ENCODE assay signal across 9 cellular contexts in the genomic region with DNA sequence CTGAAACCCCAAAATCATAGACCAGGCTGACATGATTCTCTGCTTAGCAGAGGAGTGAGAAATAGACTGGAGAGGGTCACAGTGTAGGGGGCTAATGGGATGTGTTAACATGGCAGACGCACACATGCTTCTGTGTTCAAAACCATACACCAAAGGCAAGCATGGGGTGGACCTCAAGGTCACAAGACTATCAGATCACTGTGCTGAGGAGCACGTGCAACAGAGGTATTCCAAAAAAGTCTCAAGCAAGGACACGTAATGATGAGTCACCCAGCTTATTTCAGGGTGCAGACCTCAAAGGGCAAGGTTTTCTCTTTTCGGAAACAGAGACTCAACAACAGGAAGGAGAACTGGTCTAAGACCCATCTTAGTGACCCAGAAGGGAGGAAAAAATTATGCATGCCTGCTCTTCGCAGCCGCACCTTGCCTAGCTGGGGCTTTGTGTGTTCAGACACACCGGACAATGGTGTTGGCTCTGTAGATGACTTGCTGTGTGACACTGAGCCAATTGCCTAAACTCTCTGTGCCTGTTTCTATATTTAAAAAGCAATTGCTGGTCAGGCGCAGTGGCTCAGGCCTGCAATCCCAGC. TPM values are rescaled to one million over a fixed set of nuclear protein-coding genes. Genes with fewer than 3 reads are reported as not detected.
DNase-seq lines count a peak whose midpoint lies in the region; TF ChIP-seq lines count a peak whose summit lies in the region.
"Had no signal": no experiment of that assay in that cellular context is flagged by ENCODE, and none has a peak within 500 bp of the region (broad histone marks: within the 10 kb centered on the region; RNA-seq: fewer than 3 reads in every experiment).

No MANE protein-coding gene starts in this region.

- H3K27ac Mint-ChIP-seq in activated CD4-positive, alpha-beta memory T cell treated with anti-CD3 and anti-CD28 coated beads for 36 hours, result peak overlapping the region; percentile 81
- H3K27ac Mint-ChIP-seq in glutamatergic neuron (ENCODE audit: unreplicated experiment), result no peak overlapping the region

- H3K36me3 Mint-ChIP-seq in activated CD4-positive, alpha-beta memory T cell treated with anti-CD3 and anti-CD28 coated beads for 36 hours, result no peaks in the 10 kb centered on the region
- H3K36me3 Mint-ChIP-seq in glutamatergic neuron (ENCODE audit: unreplicated experiment), result no peaks in the 10 kb centered on the region

- H3K4me3 Mint-ChIP-seq in activated CD4-positive, alpha-beta memory T cell treated with anti-CD3 and anti-CD28 coated beads for 36 hours, result no peak overlapping the region
- no peak overlapping the region for H3K4me3 Mint-ChIP-seq in glutamatergic neuron (ENCODE audit: unreplicated experiment)

- H3K4me1 Mint-ChIP-seq in activated CD4-positive, alpha-beta memory T cell treated with anti-CD3 and anti-CD28 coated beads for 36 hours (ENCODE audit: low read depth), result peaks cover 33% of the 10 kb centered on the region
- H3K4me1 Mint-ChIP-seq in glutamatergic neuron (ENCODE audit: low read depth, unreplicated experiment), result peaks cover 9% of the 10 kb centered on the region

- POLR2A ChIA-PET in activated CD4-positive, alpha-beta memory T cell treated with anti-CD3 and anti-CD28 coated beads for 36 hours (lab: Charles Lee), result interaction anchor here (0.9 to 2.1 kb wide), 4 partner anchors 12 to 103 kb away, joined by 3 to 8 read pairs (median 3); a partner anchor contains a TSS

- no peaks in the 10 kb centered on the region for H3K9me3 Mint-ChIP-seq in activated CD4-positive, alpha-beta memory T cell treated with anti-CD3 and anti-CD28 coated beads for 36 hours
- H3K9me3 Mint-ChIP-seq in glutamatergic neuron (ENCODE audit: unreplicated experiment), result peaks cover 6% of the 10 kb centered on the region

- DNase-seq in DMS 273 (lab: John Stamatoyannopoulos, UW; ENCODE audit: unreplicated experiment) (peak; percentile 24), DMS 273 treated with DMSO at 0.1 percent for 48 hours (lab: John Stamatoyannopoulos, UW) (no peak), HS-5 (ENCODE audit: low read depth) (peak; percentile 92), glomerular visceral epithelial cell (ENCODE audit: extremely low spot score) (peak; percentile 53), dorsolateral prefrontal cortex (no peak), G401 (ENCODE audit: low spot score) (no peak), glutamatergic neuron (no peak)
- DNase-seq in activated CD4-positive, alpha-beta memory T cell treated with anti-CD3 and anti-CD28 coated beads for 36 hours, result peak; percentile 77

- TF ChIP-seq CTCF in dorsolateral prefrontal cortex (IDR thresholded peaks at IDR 0.05 in 54 of 56, conservative IDR thresholded peaks at IDR 0.05 in 2 of 56; ENCODE audit: low read depth in 1 of 56, partially characterized antibody in 56 of 56) (no peak), glutamatergic neuron (IDR thresholded peaks at IDR 0.05; ENCODE audit: partially characterized antibody, unreplicated experiment) (no peak)

- no peaks in the 10 kb centered on the region for H3K27me3 ChIP-seq in dorsolateral prefrontal cortex

- in situ Hi-C loops in G401 (cut with HindIII; ENCODE audit: low sequenced_read_pairs), result no loop called here

- no peak overlapping the region for H3K4me3 ChIP-seq in dorsolateral prefrontal cortex

- intact Hi-C loops in activated CD4-positive, alpha-beta memory T cell treated with anti-CD3 and anti-CD28 coated beads for 36 hours (cut with micrococcal nuclease), result loop anchor here (1.0 to 10.0 kb wide), 8 partner anchors 33 to 720 kb away; a partner anchor contains a TSS
- intact Hi-C loops in dorsolateral prefrontal cortex (cut with DNase I), result loop anchor here (5.0 to 10.0 kb wide), 3 partner anchors 38 to 170 kb away; a partner anchor contains a TSS

- H3K27ac ChIP-seq in dorsolateral prefrontal cortex, result no peak overlapping the region
- H3K27ac ChIP-seq: 22Rv1 had no signal

- H3K27me3 Mint-ChIP-seq in activated CD4-positive, alpha-beta memory T cell treated with anti-CD3 and anti-CD28 coated beads for 36 hours, result no peaks in the 10 kb centered on the region
- H3K27me3 Mint-ChIP-seq in glutamatergic neuron (ENCODE audit: unreplicated experiment), result peaks cover 6% of the 10 kb centered on the region

- CTCF ChIA-PET in activated CD4-positive, alpha-beta memory T cell treated with anti-CD3 and anti-CD28 coated beads for 36 hours (lab: Charles Lee), result interaction anchor here (0.6 to 6.5 kb wide), 9 partner anchors 11 to 168 kb away, joined by 3 to 109 read pairs (median 3); a partner anchor contains a TSS

RNA-seq across cellular contexts. Expression of a gene that starts 20.3 kb away (rescaled TPM):
- 1 to 10 TPM; 2.8 to 4.4 TPM for total RNA-seq in activated CD4-positive, alpha-beta memory T cell treated with anti-CD3 and anti-CD28 coated beads for 36 hours
- 100 to 1,000 TPM in 2 of 120 experiments, 10 to 100 TPM in 117, 1 to 10 TPM in 1; 8.2 to 129 (median 33.9) TPM for total RNA-seq in dorsolateral prefrontal cortex
- total RNA-seq in G401 (2014; rRNA removed; shearing (Covaris generic)), result 4.7 and 7.2 TPM in 2 replicates
- 3.2 TPM for total RNA-seq in glutamatergic neuron (ENCODE audit: unreplicated experiment)

Comparison
In these comparisons a context has a peak if more than half of its experiments do, and no peak if none do; other contexts are left out.
1. DNase-seq: peak in DMS 273 (single experiment), HS-5 (single experiment), activated CD4-positive, alpha-beta memory T cell treated with anti-CD3 and anti-CD28 coated beads for 36 hours (single experiment) and glomerular visceral epithelial cell (single experiment); none in DMS 273 treated with DMSO at 0.1 percent for 48 hours (single experiment), dorsolateral prefrontal cortex (0 of 10), G401 (single experiment) and glutamatergic neuron (single experiment).